In the genomic region with DNA sequence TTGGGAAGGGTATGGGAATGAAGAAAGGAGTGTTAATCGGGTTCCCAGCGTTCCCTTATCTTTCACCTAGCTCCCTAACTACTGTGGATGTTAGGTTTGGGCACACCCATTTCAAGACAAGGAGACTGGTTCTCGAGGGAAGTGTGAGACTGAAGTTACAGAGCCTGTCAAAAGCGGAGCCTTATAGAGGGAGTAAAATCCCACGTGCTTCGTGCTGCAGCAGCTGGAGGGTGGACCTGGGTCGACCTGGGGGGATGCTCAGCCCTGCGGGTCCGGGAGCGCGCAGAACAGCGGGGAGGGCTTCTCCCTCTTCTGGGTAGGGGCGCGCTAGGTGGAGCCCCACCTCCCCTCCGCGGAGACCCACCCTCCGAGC, we compare ENCODE assay signal across 8 cellular contexts. TPM values are rescaled to one million over a fixed set of nuclear protein-coding genes. Genes with fewer than 3 reads are reported as not detected.
A peak's percentile ranks its signal among the peaks of the same experiment; 100 is the strongest.
DNase-seq lines count a peak whose midpoint lies in the region; ATAC-seq and TF ChIP-seq lines count a peak whose summit lies in the region.

No MANE protein-coding gene starts in this region.

- H3K27ac Mint-ChIP-seq in activated naive CD8-positive, alpha-beta T cell treated with anti-CD3 and anti-CD28 coated beads, Interleukin-2, amount 10 ng/mL, durations not matched to agents 7 days and 5 days, result no peak overlapping the region

- no peaks in the 10 kb centered on the region for H4K20me1 ChIP-seq in Loucy (ENCODE audit: insufficient read depth, low read length, poor library complexity, severe bottlenecking)

- H3K9me3 ChIP-seq in Loucy (ENCODE audit: insufficient read depth, low read depth, low read length), result no peaks in the 10 kb centered on the region; the same call in 1 of the 2 replicates
- peaks cover 0 to under 1% of the 10 kb centered on the region in 2 donors for H3K9me3 ChIP-seq in stomach smooth muscle (ENCODE audit: control insufficient read depth in 2 of 2, low read length in 2 of 2)

- peak overlapping the region; percentile 83 for H3K4me3 Mint-ChIP-seq in activated naive CD8-positive, alpha-beta T cell treated with anti-CD3 and anti-CD28 coated beads, Interleukin-2, amount 10 ng/mL, durations not matched to agents 7 days and 5 days

- peak; percentile 22 for ATAC-seq in GM21737 (IDR thresholded peaks at IDR 0.05; ENCODE audit: unreplicated experiment)
- peak; percentile 31 for ATAC-seq in activated naive CD8-positive, alpha-beta T cell treated with anti-CD3 and anti-CD28 coated beads, Interleukin-2, amount 10 ng/mL, durations not matched to agents 7 days and 5 days (ENCODE audit: low read depth)

- H3K4me2 ChIP-seq in Loucy (ENCODE audit: low read depth, low read length, poor library complexity, severe bottlenecking), result peak overlapping the region; percentile 69

- no peaks in the 10 kb centered on the region for H3K9me2 ChIP-seq in Loucy (replicated peaks; ENCODE audit: low read depth, low read length)

- no peaks in the 10 kb centered on the region for H3K9me3 Mint-ChIP-seq in activated naive CD8-positive, alpha-beta T cell treated with anti-CD3 and anti-CD28 coated beads, Interleukin-2, amount 10 ng/mL, durations not matched to agents 7 days and 5 days

- DNase-seq in ELR (ENCODE audit: low read depth) (peak; percentile 37), inferior parietal cortex (ENCODE audit: extremely low spot score) (peak; percentile 29), NCI-H2196 (lab: John Stamatoyannopoulos, UW; ENCODE audit: unreplicated experiment) (no peak), NCI-H446 treated with DMSO at 0.1 percent for 48 hours (lab: John Stamatoyannopoulos, UW) (no peak)
- DNase-seq in activated naive CD8-positive, alpha-beta T cell treated with anti-CD3 and anti-CD28 coated beads, Interleukin-2, amount 10 ng/mL, durations not matched to agents 7 days and 5 days, result no peak

- H3K27me3 ChIP-seq in Loucy (ENCODE audit: insufficient read depth, low read length, poor library complexity, severe bottlenecking) (peaks cover 5% of the 10 kb centered on the region), stomach smooth muscle (ENCODE audit: control insufficient read depth in 1 of 2, insufficient read depth in 2 of 2, low read length in 2 of 2) (peaks cover 0 to 3% of the 10 kb centered on the region in 2 donors)

- no peaks in the 10 kb centered on the region for H3F3A ChIP-seq in Loucy (ENCODE audit: low read depth)

- H3K79me2 ChIP-seq in Loucy (ENCODE audit: insufficient read depth, low read length), result peaks cover 43% of the 10 kb centered on the region

- H3K4me1 ChIP-seq in Loucy (ENCODE audit: insufficient read depth, low read length, poor library complexity, severe bottlenecking) (peaks cover 32% of the 10 kb centered on the region), stomach smooth muscle (ENCODE audit: control insufficient read depth, insufficient read depth, low read length) (peaks cover 15% of the 10 kb centered on the region)

- H3K4me3 ChIP-seq in Loucy (ENCODE audit: low read length, poor library complexity, severe bottlenecking) (peak overlapping the region; percentile 67), stomach smooth muscle (ENCODE audit: low read length in 2 of 2) (peak overlapping the region; percentile 78 to 87)

- H2AFZ ChIP-seq in Loucy (ENCODE audit: low read length), result peak overlapping the region; percentile 93

- H3K36me3 ChIP-seq in Loucy (ENCODE audit: insufficient read depth, low read length) (peaks cover 15% of the 10 kb centered on the region; the same call in 1 of the 2 replicates), stomach smooth muscle (ENCODE audit: control insufficient read depth in 2 of 2, insufficient read depth in 2 of 2, low read length in 2 of 2) (peaks cover 14 to 16% of the 10 kb centered on the region in 2 donors)

- no peak overlapping the region for H3K27ac ChIP-seq in stomach smooth muscle (ENCODE audit: low read length)

- peaks cover 38% of the 10 kb centered on the region for H3K27me3 Mint-ChIP-seq in activated naive CD8-positive, alpha-beta T cell treated with anti-CD3 and anti-CD28 coated beads, Interleukin-2, amount 10 ng/mL, durations not matched to agents 7 days and 5 days

- peaks cover 29% of the 10 kb centered on the region for H3K4me1 Mint-ChIP-seq in activated naive CD8-positive, alpha-beta T cell treated with anti-CD3 and anti-CD28 coated beads, Interleukin-2, amount 10 ng/mL, durations not matched to agents 7 days and 5 days

- H3K9ac ChIP-seq in Loucy (ENCODE audit: low read depth, low read length, poor library complexity, severe bottlenecking) (no peak overlapping the region), stomach smooth muscle (ENCODE audit: low read length in 2 of 2) (no peak overlapping the region)

- H3K36me3 Mint-ChIP-seq in activated naive CD8-positive, alpha-beta T cell treated with anti-CD3 and anti-CD28 coated beads, Interleukin-2, amount 10 ng/mL, durations not matched to agents 7 days and 5 days, result peaks cover 21% of the 10 kb centered on the region

- TF ChIP-seq CTCF in Loucy (conservative IDR thresholded peaks at IDR 0.05; ENCODE audit: low read length), result no peak

- POLR2A ChIA-PET in activated naive CD8-positive, alpha-beta T cell treated with anti-CD3 and anti-CD28 coated beads, Interleukin-2, amount 10 ng/mL, durations not matched to agents 7 days and 5 days (lab: Charles Lee), result interaction anchor here (0.7 to 1.6 kb wide), 3 partner anchors 8 to 27 kb away, joined by 3 to 4 read pairs (median 3); no protein-coding TSS in a partner anchor

RNA-seq across cellular contexts. Expression of gene TMED3, which starts 0.3 kb away (rescaled TPM):
- total RNA-seq in activated naive CD8-positive, alpha-beta T cell treated with anti-CD3 and anti-CD28 coated beads, Interleukin-2, amount 10 ng/mL, durations not matched to agents 7 days and 5 days, result 10 to 100 TPM; 31.8 to 34.2 TPM

RNA-seq across cellular contexts. Expression of gene ANKRD34C, which starts 28.1 kb away (rescaled TPM):
- total RNA-seq in activated naive CD8-positive, alpha-beta T cell treated with anti-CD3 and anti-CD28 coated beads, Interleukin-2, amount 10 ng/mL, durations not matched to agents 7 days and 5 days, result not detected

Comparison
In these comparisons a context has a peak if more than half of its experiments do, and no peak if none do; other contexts are left out.
1. DNase-seq: peak in ELR (single experiment) and inferior parietal cortex (single experiment); none in activated naive CD8-positive, alpha-beta T cell treated with anti-CD3 and anti-CD28 coated beads, Interleukin-2, amount 10 ng/mL, durations not matched to agents 7 days and 5 days (single experiment), NCI-H2196 (single experiment) and NCI-H446 treated with DMSO at 0.1 percent for 48 hours (single experiment).